Comparison of ENCODE assay signal across 11 cellular contexts in genomic region chr1:200767326-200767725, GRCh38.
"Had no signal": no experiment of that assay in that cellular context is flagged by ENCODE, and none has a peak within 500 bp of the region (broad histone marks: within the 10 kb centered on the region; RNA-seq: fewer than 3 reads in every experiment).

No MANE protein-coding gene starts in this region.

- DNase-seq: activated CD4-positive, alpha-beta T cell treated with anti-CD3 and anti-CD28 coated beads, Interleukin-2, amount 50 U/mL, for 1 hour; activated naive CD4-positive, alpha-beta T cell treated with anti-CD3 and anti-CD28 coated beads for 36 hours; activated naive CD8-positive, alpha-beta T cell treated with anti-CD3 and anti-CD28 coated beads, Interleukin-2, amount 50 U/mL, for 24 hours; caudate nucleus; colonic mucosa; esophagus squamous epithelium; naive thymus-derived CD8-positive, alpha-beta T cell; retina; stimulated activated CD4-positive, alpha-beta T cell treated with anti-CD3 and anti-CD28 coated beads, Interleukin-2, amount 100 ng/mL, for 48 hours; tibial artery had no signal

- H3K4me3 ChIP-seq: colonic mucosa, esophagus squamous epithelium, hepatocyte, tibial artery had no signal
